Comparison of ENCODE assay signal across 24 cellular contexts in the genomic region with DNA sequence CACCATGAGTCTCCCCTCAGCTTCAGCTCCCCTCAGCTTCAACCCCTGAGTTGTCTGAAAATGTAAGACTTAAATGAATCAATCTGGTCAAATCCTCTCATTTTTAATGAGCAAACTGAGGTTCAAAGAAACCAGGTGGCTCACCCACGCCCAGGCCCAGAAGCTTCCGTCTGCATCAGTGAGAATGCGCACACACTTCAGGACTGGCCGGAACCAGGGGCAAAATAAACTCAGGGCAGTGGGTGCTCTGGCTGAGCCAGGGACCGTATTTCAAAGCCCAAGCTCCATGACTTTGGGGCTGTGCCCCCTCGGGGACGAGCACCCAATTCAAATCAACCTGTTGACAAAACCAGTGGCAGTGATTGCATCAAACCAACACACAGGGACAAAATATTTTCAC. TPM values are rescaled to one million over a fixed set of nuclear protein-coding genes. Genes with fewer than 3 reads are reported as not detected.
DNase-seq lines count a peak whose midpoint lies in the region; ATAC-seq and TF ChIP-seq lines count a peak whose summit lies in the region.
"Had no signal": no experiment of that assay in that cellular context is flagged by ENCODE, and none has a peak within 500 bp of the region (broad histone marks: within the 10 kb centered on the region; RNA-seq: fewer than 3 reads in every experiment).

No MANE protein-coding gene starts in this region.

- in situ Hi-C loops in GM23248 (cut with MboI), result no loop called here

- H3K36me3 ChIP-seq in endodermal cell (ENCODE audit: control insufficient read depth, insufficient read depth, low read length) (no peaks in the 10 kb centered on the region), GM23248 (ENCODE audit: low read depth) (no peaks in the 10 kb centered on the region)
- H3K36me3 ChIP-seq: BLaER1 had no signal

- intact Hi-C loops in cardiac septum (cut with DNase I), result no loop called here
- intact Hi-C loops in right cardiac atrium (cut with DNase I), result no loop called here

- H3K9me2 ChIP-seq in GM23248 (ENCODE audit: insufficient read depth), result no peaks in the 10 kb centered on the region
- H3K9me2 ChIP-seq: SK-N-SH had no signal

- H3K4me1 ChIP-seq in right cardiac atrium (ENCODE audit: control insufficient read depth, insufficient read depth, low read length) (no peaks in the 10 kb centered on the region), endodermal cell (ENCODE audit: control insufficient read depth, insufficient read depth, low read length) (peaks cover 6% of the 10 kb centered on the region), GM23248 (ENCODE audit: insufficient read depth) (no peaks in the 10 kb centered on the region)

- H3F3A ChIP-seq in GM23248 (ENCODE audit: insufficient read depth), result no peaks in the 10 kb centered on the region

- H3K36me3 Mint-ChIP-seq in endodermal cell (ENCODE audit: low read depth), result peaks cover 19% of the 10 kb centered on the region
- H3K36me3 Mint-ChIP-seq in nephron (ENCODE audit: low read depth), result peaks cover 5% of the 10 kb centered on the region
- no peaks in the 10 kb centered on the region for H3K36me3 Mint-ChIP-seq in type B pancreatic cell
- no peaks in the 10 kb centered on the region for H3K36me3 Mint-ChIP-seq in stimulated activated memory B cell treated with anti-CD40 and anti-IgM and Interleukin-4, amounts not matched to agents 10 μg/mL and 1 μg/mL and 100 μg/mL, for 72 hours
- H3K36me3 Mint-ChIP-seq: CD4-positive, CD25-positive, alpha-beta regulatory T cell had no signal

- H3K27me3 ChIP-seq in right cardiac atrium (ENCODE audit: control insufficient read depth, insufficient read depth) (no peaks in the 10 kb centered on the region), endodermal cell (ENCODE audit: control insufficient read depth, insufficient read depth, low read length, poor library complexity, severe bottlenecking) (no peaks in the 10 kb centered on the region), GM23248 (replicated peaks; ENCODE audit: insufficient read depth) (peaks cover 42% of the 10 kb centered on the region)
- H3K27me3 ChIP-seq: BLaER1 had no signal

- H4K20me1 ChIP-seq in GM23248 (ENCODE audit: insufficient read depth), result no peaks in the 10 kb centered on the region
- H4K20me1 ChIP-seq: BLaER1 had no signal

- TF ChIP-seq CTCF in endodermal cell (conservative IDR thresholded peaks at IDR 0.05) (no peak), nephron (IDR thresholded peaks at IDR 0.05; ENCODE audit: unreplicated experiment in 3 of 3) (no peak), type B pancreatic cell (conservative IDR thresholded peaks at IDR 0.05) (no peak)

- H3K4me3 ChIP-seq in right cardiac atrium (ENCODE audit: low read length) (no peak overlapping the region), endodermal cell (ENCODE audit: low read length) (no peak overlapping the region), GM23248 (no peak overlapping the region)
- H3K4me3 ChIP-seq: BLaER1 had no signal

- no peaks in the 10 kb centered on the region for H3K79me2 ChIP-seq in GM23248 (ENCODE audit: insufficient read depth)

- no peak overlapping the region for H3K27ac ChIP-seq in right cardiac atrium (ENCODE audit: low read length)
- no peak overlapping the region for H3K27ac ChIP-seq in endodermal cell (ENCODE audit: low read depth, low read length)
- H3K27ac ChIP-seq in GM23248, result no peak overlapping the region
- H3K27ac ChIP-seq: BLaER1 had no signal

- H3K9me3 Mint-ChIP-seq in endodermal cell, result peaks cover 14% of the 10 kb centered on the region
- peaks cover 12% of the 10 kb centered on the region for H3K9me3 Mint-ChIP-seq in nephron
- peaks cover 5% of the 10 kb centered on the region for H3K9me3 Mint-ChIP-seq in type B pancreatic cell
- peaks cover 7% of the 10 kb centered on the region for H3K9me3 Mint-ChIP-seq in stimulated activated memory B cell treated with anti-CD40 and anti-IgM and Interleukin-4, amounts not matched to agents 10 μg/mL and 1 μg/mL and 100 μg/mL, for 72 hours

- no peak overlapping the region for H3K9ac ChIP-seq in endodermal cell (ENCODE audit: extremely low read depth, low read length, poor library complexity, severe bottlenecking)
- H3K9ac ChIP-seq in GM23248, result no peak overlapping the region
- H3K9ac ChIP-seq: BLaER1, SK-N-SH had no signal

- ATAC-seq in right cardiac atrium (no peak), GM21528 (IDR thresholded peaks at IDR 0.05; ENCODE audit: low FRiP score, unreplicated experiment) (no peak)
- ATAC-seq in stimulated activated memory B cell treated with anti-CD40 and anti-IgM and Interleukin-4, amounts not matched to agents 10 μg/mL and 1 μg/mL and 100 μg/mL, for 72 hours, result no peak
- ATAC-seq: HepG2 had no signal

- 82% methylated on average over 7 of the region's 7 CpGs for WGBS in right cardiac atrium
- WGBS in endodermal cell (ENCODE audit: insufficient coverage in 1 of 2, insufficient read length in 1 of 2), 2 experiments, result 94 to 100% methylated on average over 3 to 7 of the region's 7 CpGs
- 42 to 43% methylated on average over 7 of the region's 7 CpGs for WGBS in GM23248 (ENCODE audit: low coverage in 1 of 2, low lambda C conversion rate in 2 of 2, missing lambda C conversion rate in 2 of 2), 2 experiments

- no peak overlapping the region for H3K4me3 Mint-ChIP-seq in endodermal cell
- peak overlapping the region in 2 of 3 experiments; percentile 26 to 69 for H3K4me3 Mint-ChIP-seq in nephron
- peak overlapping the region; percentile 52 for H3K4me3 Mint-ChIP-seq in type B pancreatic cell
- no peak overlapping the region for H3K4me3 Mint-ChIP-seq in stimulated activated memory B cell treated with anti-CD40 and anti-IgM and Interleukin-4, amounts not matched to agents 10 μg/mL and 1 μg/mL and 100 μg/mL, for 72 hours
- H3K4me3 Mint-ChIP-seq: CD4-positive, CD25-positive, alpha-beta regulatory T cell had no signal

- no peak overlapping the region for H3K4me2 ChIP-seq in GM23248 (ENCODE audit: unreplicated experiment)
- H3K4me2 ChIP-seq: BLaER1, SK-N-SH had no signal

- H3K27ac Mint-ChIP-seq in endodermal cell, result no peak overlapping the region
- H3K27ac Mint-ChIP-seq in nephron, result no peak overlapping the region
- H3K27ac Mint-ChIP-seq in type B pancreatic cell, result no peak overlapping the region
- H3K27ac Mint-ChIP-seq in stimulated activated memory B cell treated with anti-CD40 and anti-IgM and Interleukin-4, amounts not matched to agents 10 μg/mL and 1 μg/mL and 100 μg/mL, for 72 hours, result no peak overlapping the region
- H3K27ac Mint-ChIP-seq: CD4-positive, CD25-positive, alpha-beta regulatory T cell had no signal

- no peak overlapping the region for H2AFZ ChIP-seq in GM23248

- H3K27me3 Mint-ChIP-seq in endodermal cell (ENCODE audit: insufficient read depth) (peaks cover 1% of the 10 kb centered on the region), nephron (ENCODE audit: low read depth) (peaks cover 34% of the 10 kb centered on the region), type B pancreatic cell (peaks cover 23% of the 10 kb centered on the region)
- H3K27me3 Mint-ChIP-seq in stimulated activated memory B cell treated with anti-CD40 and anti-IgM and Interleukin-4, amounts not matched to agents 10 μg/mL and 1 μg/mL and 100 μg/mL, for 72 hours, result peaks cover 74% of the 10 kb centered on the region

- H3K9me3 ChIP-seq in right cardiac atrium (ENCODE audit: control insufficient read depth, low read length) (peaks cover 2% of the 10 kb centered on the region), endodermal cell (ENCODE audit: control insufficient read depth, low read length) (peaks cover 10% of the 10 kb centered on the region), GM23248 (ENCODE audit: low read depth) (no peaks in the 10 kb centered on the region)
- H3K9me3 ChIP-seq: SK-N-SH had no signal

- H3K4me1 Mint-ChIP-seq in endodermal cell, result peaks cover 16% of the 10 kb centered on the region
- peaks cover 8% of the 10 kb centered on the region for H3K4me1 Mint-ChIP-seq in nephron
- H3K4me1 Mint-ChIP-seq in type B pancreatic cell (ENCODE audit: unreplicated experiment), result peaks cover 5% of the 10 kb centered on the region
- no peaks in the 10 kb centered on the region for H3K4me1 Mint-ChIP-seq in stimulated activated memory B cell treated with anti-CD40 and anti-IgM and Interleukin-4, amounts not matched to agents 10 μg/mL and 1 μg/mL and 100 μg/mL, for 72 hours

- DNase-seq in cardiac septum (ENCODE audit: low spot score) (peak; percentile 36), right cardiac atrium (no peak), endodermal cell (peak; percentile 22), type B pancreatic cell (ENCODE audit: extremely low spot score, unreplicated experiment) (no peak), GM23248 (no peak)
- DNase-seq: CD4-positive, CD25-positive, alpha-beta regulatory T cell; Karpas-422; NCI-H1092; NCI-H1417 treated with DMSO at 0.1 percent for 48 hours; NCI-H187; NCI-H2081 treated with DMSO at 0.1 percent for 48 hours; NCI-H2171; NCI-H345; NCI-H524; NCI-H774; SK-N-SH had no signal

RNA-seq across cellular contexts. Expression of gene SULT4A1, which starts 3.1 kb away (rescaled TPM):
- total RNA-seq in cardiac septum (0.13 TPM), right cardiac atrium (under 1 TPM; 0.17 to 0.42 (median 0.24) TPM), endodermal cell (10 to 100 TPM; 11.4 to 12.7 TPM), type B pancreatic cell (ENCODE audit: low replicate concordance) (7.5 and 10.8 TPM in 2 replicates)
- polyA plus RNA-seq in right cardiac atrium (0.57 TPM), GM23248 (2016; fragmentation: Nextera tagmentation; extraction: Ambion mirVana) (not detected in 2 replicates)
- polyA plus RNA-seq in endodermal cell (2013, experiment 1 of 2), result 15.4 TPM
- 13.5 TPM for polyA plus RNA-seq in endodermal cell (2013, experiment 2 of 2)
- total RNA-seq in GM23248 (2014; rRNA removed; shearing (Covaris generic)), result not detected in 2 replicates
- total RNA-seq: CD4-positive, CD25-positive, alpha-beta regulatory T cell; HepG2; HT-29 had no signal
- polyA plus RNA-seq: CD4-positive, CD25-positive, alpha-beta regulatory T cell; HepG2 had no signal

RNA-seq across cellular contexts. Expression of gene PNPLA5, which starts 32.6 kb away (rescaled TPM):
- total RNA-seq in cardiac septum (not detected), right cardiac atrium (not detected), endodermal cell (under 1 TPM; 0.68 to 0.73 TPM), type B pancreatic cell (ENCODE audit: low replicate concordance) (not detected in 2 replicates)
- polyA plus RNA-seq in right cardiac atrium (not detected), GM23248 (2016; fragmentation: Nextera tagmentation; extraction: Ambion mirVana) (not detected in 2 replicates)
- 0.11 TPM for polyA plus RNA-seq in endodermal cell (2013, experiment 1 of 2)
- polyA plus RNA-seq in endodermal cell (2013, experiment 2 of 2), result not detected
- not detected in 2 replicates for total RNA-seq in GM23248 (2014; rRNA removed; shearing (Covaris generic))
- total RNA-seq: A172; CD4-positive, CD25-positive, alpha-beta regulatory T cell; H4; HepG2; HT-29 had no signal
- polyA plus RNA-seq: CD4-positive, CD25-positive, alpha-beta regulatory T cell; HepG2; SK-N-SH had no signal

RNA-seq across cellular contexts. Expression of gene EFCAB6, which starts 47.1 kb away (rescaled TPM):
- 1.3 TPM for total RNA-seq in cardiac septum
- total RNA-seq in right cardiac atrium, result 1 to 10 TPM; 1.7 to 3.4 (median 2.4) TPM
- 0.70 TPM for polyA plus RNA-seq in right cardiac atrium
- 1 to 10 TPM; 1.8 to 2.0 TPM for total RNA-seq in endodermal cell
- 1.7 TPM for polyA plus RNA-seq in endodermal cell (2013, experiment 1 of 2)
- polyA plus RNA-seq in endodermal cell (2013, experiment 2 of 2), result 0.83 TPM
- total RNA-seq in type B pancreatic cell (ENCODE audit: low replicate concordance), result 4.2 and 5.3 TPM in 2 replicates
- 1.5 and 3.5 TPM in 2 replicates for total RNA-seq in GM23248 (2014; rRNA removed; shearing (Covaris generic))
- polyA plus RNA-seq in GM23248 (2016; fragmentation: Nextera tagmentation; extraction: Ambion mirVana), result 2.0 and 2.1 TPM in 2 replicates
- total RNA-seq: CD4-positive, CD25-positive, alpha-beta regulatory T cell; HepG2 had no signal
- polyA plus RNA-seq: HepG2 had no signal

Comparison
In these comparisons a context has a peak if more than half of its experiments do, and no peak if none do; other contexts are left out.
1. DNase-seq: peak in cardiac septum (single experiment) and endodermal cell (single experiment); none in right cardiac atrium (0 of 3), type B pancreatic cell (single experiment) and GM23248 (single experiment).
2. H3K4me3 Mint-ChIP-seq: peak in nephron (2 of 3) and type B pancreatic cell (single experiment); none in endodermal cell (single experiment) and stimulated activated memory B cell treated with anti-CD40 and anti-IgM and Interleukin-4, amounts not matched to agents 10 μg/mL and 1 μg/mL and 100 μg/mL, for 72 hours (single experiment).